Comparison of ENCODE assay signal across 16 cellular contexts in the genomic region with DNA sequence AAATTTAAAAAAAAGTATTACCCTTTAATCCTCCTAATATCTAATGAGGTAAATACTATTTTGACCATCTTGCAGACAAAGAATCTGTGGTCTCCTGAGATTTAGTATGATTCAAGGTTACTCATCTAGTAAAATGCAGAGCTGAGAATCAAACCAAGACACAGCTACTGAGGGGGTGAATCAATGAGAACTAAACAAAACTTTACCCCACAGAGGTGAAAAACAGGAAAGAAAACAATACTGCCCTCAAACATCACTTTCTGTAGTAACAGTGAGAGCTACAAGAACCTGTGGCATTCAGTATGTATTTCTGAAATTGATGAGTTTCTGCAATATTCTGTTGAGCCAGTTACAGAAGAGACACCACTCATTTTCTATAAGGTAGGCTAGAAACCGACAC.
A peak's percentile ranks its signal among the peaks of the same experiment; 100 is the strongest.
DNase-seq lines count a peak whose midpoint lies in the region; ATAC-seq, FAIRE-seq and TF ChIP-seq lines count a peak whose summit lies in the region.
"Had no signal": no experiment of that assay in that cellular context is flagged by ENCODE, and none has a peak within 500 bp of the region (broad histone marks: within the 10 kb centered on the region; RNA-seq: fewer than 3 reads in every experiment).

No MANE protein-coding gene starts in this region.

- H3K9ac ChIP-seq in IMR-90 (ENCODE audit: low read depth, low read length), result no peak overlapping the region
- H3K9ac ChIP-seq in endothelial cell of umbilical vein (replicated peaks; ENCODE audit: extremely low read depth, insufficient read depth, low read length), result no peak overlapping the region
- H3K9ac ChIP-seq in smooth muscle cell (ENCODE audit: low read depth), result no peak overlapping the region

- H3F3A ChIP-seq in smooth muscle cell (ENCODE audit: low read depth), result peaks cover 5% of the 10 kb centered on the region

- POLR2A ChIA-PET in IMR-90 (lab: Charles Lee; ENCODE audit: unreplicated experiment), result no interaction called here
- POLR2A ChIA-PET in endothelial cell of umbilical vein (lab: Charles Lee), result no interaction called here

- in situ Hi-C loops in IMR-90 (cut with MboI; ENCODE audit: low sequenced_read_pairs), result no loop called here

- no peaks in the 10 kb centered on the region for H3K27me3 ChIP-seq in IMR-90 (ENCODE audit: control insufficient read depth, insufficient read depth, low read length)
- no peaks in the 10 kb centered on the region for H3K27me3 ChIP-seq in endothelial cell of umbilical vein (ENCODE audit: control insufficient read depth in 2 of 2, insufficient read depth in 2 of 2, low read length in 2 of 2)
- H3K27me3 ChIP-seq in smooth muscle cell (ENCODE audit: low read depth), result no peaks in the 10 kb centered on the region
- H3K27me3 ChIP-seq: colonic mucosa had no signal

- H3K27ac Mint-ChIP-seq in activated naive CD4-positive, alpha-beta T cell treated with anti-CD3 and anti-CD28 coated beads, Interleukin-2, amount 50 U/mL, for 72 hours, result no peak overlapping the region
- peak overlapping the region; percentile 75 for H3K27ac Mint-ChIP-seq in stimulated activated memory B cell treated with anti-CD40 and anti-IgM and Interleukin-4, amounts not matched to agents 10 μg/mL and 1 μg/mL and 100 μg/mL, for 72 hours
- H3K27ac Mint-ChIP-seq: nephron had no signal

- H3K79me1 ChIP-seq in IMR-90 (ENCODE audit: low read depth in 1 of 2, low read length in 2 of 2), result peaks cover 3 to 39% of the 10 kb centered on the region in 2 experiments

- H3K9me1 ChIP-seq in IMR-90 (ENCODE audit: insufficient read depth, low read length) (peaks cover 10% of the 10 kb centered on the region), endothelial cell of umbilical vein (replicated peaks; ENCODE audit: control insufficient read depth, extremely low read depth, insufficient read depth, low read length) (no peaks in the 10 kb centered on the region)

- TF ChIP-seq CTCF in IMR-90 (conservative IDR thresholded peaks at IDR 0.05; ENCODE audit: low read depth, low read length) (no peak), endothelial cell of umbilical vein (IDR thresholded peaks at IDR 0.05; ENCODE audit: extremely low read depth in 1 of 2, insufficient read depth in 1 of 2, low read depth in 1 of 2, low read length in 2 of 2) (no peak), smooth muscle cell (IDR thresholded peaks at IDR 0.05; ENCODE audit: borderline replicate concordance, insufficient read depth, poor library complexity, severe bottlenecking) (no peak)

- H3K36me3 Mint-ChIP-seq in activated naive CD4-positive, alpha-beta T cell treated with anti-CD3 and anti-CD28 coated beads, Interleukin-2, amount 50 U/mL, for 72 hours, result peaks cover 7 to 17% of the 10 kb centered on the region in 2 donors
- peaks cover 31% of the 10 kb centered on the region for H3K36me3 Mint-ChIP-seq in stimulated activated memory B cell treated with anti-CD40 and anti-IgM and Interleukin-4, amounts not matched to agents 10 μg/mL and 1 μg/mL and 100 μg/mL, for 72 hours

- no peak overlapping the region for H4K91ac ChIP-seq in IMR-90 (ENCODE audit: insufficient read depth, low read depth, low read length)

- no CpG with 5 or more reads among the region's 1 CpG for WGBS in IMR-90 (ENCODE audit: extremely low coverage in 2 of 2, insufficient read length in 1 of 2), 2 experiments
- 100% methylated on average over 1 of the region's 1 CpG for WGBS in smooth muscle cell (ENCODE audit: low lambda C conversion rate)

- H3K79me2 ChIP-seq in endothelial cell of umbilical vein (ENCODE audit: control insufficient read depth, insufficient read depth, low read length), result peaks cover 31% of the 10 kb centered on the region
- H3K79me2 ChIP-seq in smooth muscle cell (ENCODE audit: low read depth), result peaks cover 3% of the 10 kb centered on the region

- H2BK15ac ChIP-seq in IMR-90 (ENCODE audit: low read depth, low read length), result no peak overlapping the region

- CTCF ChIA-PET in IMR-90 (lab: Yijun Ruan, JAX) (no interaction called here), endothelial cell of umbilical vein (lab: Charles Lee) (interaction anchor here (0.8 to 1.0 kb wide), 2 partner anchors 13 to 87 kb away, joined by 3 read pairs; no protein-coding TSS in a partner anchor)

- H2AK9ac ChIP-seq in IMR-90 (replicated peaks; ENCODE audit: low read depth, low read length, poor library complexity), result peak overlapping the region; percentile 67

- intact Hi-C loops in IMR-90 (cut with micrococcal nuclease) (loop anchor here (10.0 kb wide), 1 partner anchor 804 kb away; no protein-coding TSS in a partner anchor), endothelial cell of umbilical vein (cut with micrococcal nuclease) (no loop called here)

- no peak for DNase-seq in activated naive CD4-positive, alpha-beta T cell treated with anti-CD3 and anti-CD28 coated beads, Interleukin-2, amount 50 U/mL, for 72 hours (ENCODE audit: low spot score in 2 of 2)
- no peak for DNase-seq in activated naive CD4-positive, alpha-beta T cell (lab: John Stamatoyannopoulos, UW)
- DNase-seq in IMR-90 (peak; percentile 79), endothelial cell of umbilical vein (ENCODE audit: low read depth, low spot score) (no peak), HuH-7.5 (ENCODE audit: low spot score) (no peak), smooth muscle cell (lab: John Stamatoyannopoulos, UW; ENCODE audit: unreplicated experiment) (no peak)
- DNase-seq: activated naive CD4-positive, alpha-beta T cell treated with anti-CD3 and anti-CD28 coated beads, Interleukin-2, amount 50 U/mL, for 16 hours; colonic mucosa; NCI-H187 treated with DMSO at 0.1 percent for 48 hours; small intestine; T-helper 1 cell had no signal

- H3K14ac ChIP-seq in IMR-90 (replicated peaks; ENCODE audit: low read depth, low read length), result no peak overlapping the region

- H3K23ac ChIP-seq in IMR-90 (ENCODE audit: low read depth, low read length), result peak overlapping the region; percentile 63; the same call in 1 of the 2 replicates

- H3K18ac ChIP-seq in IMR-90 (ENCODE audit: low read depth, low read length), result no peak overlapping the region

- no peaks in the 10 kb centered on the region for H3K27me3 Mint-ChIP-seq in stimulated activated memory B cell treated with anti-CD40 and anti-IgM and Interleukin-4, amounts not matched to agents 10 μg/mL and 1 μg/mL and 100 μg/mL, for 72 hours

- no peak overlapping the region for H4K8ac ChIP-seq in IMR-90 (ENCODE audit: low read depth in 2 of 2, low read length in 2 of 2)

- H3K4me3 ChIP-seq in IMR-90 (ENCODE audit: insufficient read depth, low read depth, low read length) (no peak overlapping the region), endothelial cell of umbilical vein (replicated peaks in 1 of 3; ENCODE audit: insufficient read depth in 1 of 3, low read depth in 1 of 3, low read length in 3 of 3) (no peak overlapping the region), smooth muscle cell (no peak overlapping the region)
- H3K4me3 ChIP-seq: colonic mucosa had no signal

- H3K9me3 Mint-ChIP-seq in activated naive CD4-positive, alpha-beta T cell treated with anti-CD3 and anti-CD28 coated beads, Interleukin-2, amount 50 U/mL, for 72 hours, result no peaks in the 10 kb centered on the region
- H3K9me3 Mint-ChIP-seq in stimulated activated memory B cell treated with anti-CD40 and anti-IgM and Interleukin-4, amounts not matched to agents 10 μg/mL and 1 μg/mL and 100 μg/mL, for 72 hours, result no peaks in the 10 kb centered on the region
- H3K9me3 Mint-ChIP-seq: nephron had no signal

- no peak overlapping the region for H2AK5ac ChIP-seq in IMR-90 (ENCODE audit: low read depth, low read length)

- H4K5ac ChIP-seq in IMR-90 (ENCODE audit: low read depth, low read length), result no peak overlapping the region

- H3K4me1 ChIP-seq in IMR-90 (ENCODE audit: control insufficient read depth, insufficient read depth, low read length) (peaks cover 3% of the 10 kb centered on the region), endothelial cell of umbilical vein (ENCODE audit: control insufficient read depth, extremely low read depth, insufficient read depth, low read length) (peaks cover 59% of the 10 kb centered on the region), smooth muscle cell (ENCODE audit: low read depth) (no peaks in the 10 kb centered on the region)
- H3K4me1 ChIP-seq: colonic mucosa had no signal

- no peak for FAIRE-seq in endothelial cell of umbilical vein (lab: Jason Lieb, UNC)
- FAIRE-seq: frontal cortex, G401.6, small intestine had no signal

- no peak overlapping the region for H3K27ac ChIP-seq in IMR-90 (ENCODE audit: insufficient read depth, low read length)
- H3K27ac ChIP-seq in endothelial cell of umbilical vein (ENCODE audit: insufficient read depth, low read depth, low read length), result peak overlapping the region; percentile 98
- no peak overlapping the region for H3K27ac ChIP-seq in smooth muscle cell (ENCODE audit: low read depth)
- H3K27ac ChIP-seq: colonic mucosa had no signal

- no peak overlapping the region for H3K4me3 Mint-ChIP-seq in stimulated activated memory B cell treated with anti-CD40 and anti-IgM and Interleukin-4, amounts not matched to agents 10 μg/mL and 1 μg/mL and 100 μg/mL, for 72 hours
- H3K4me3 Mint-ChIP-seq: nephron had no signal

- H2AFZ ChIP-seq in IMR-90 (replicated peaks; ENCODE audit: low read length, poor library complexity), result no peak overlapping the region
- H2AFZ ChIP-seq in endothelial cell of umbilical vein (ENCODE audit: low read depth, low read length), result no peak overlapping the region
- H2AFZ ChIP-seq in smooth muscle cell (ENCODE audit: low read depth), result no peak overlapping the region

- no peak overlapping the region for H2BK20ac ChIP-seq in IMR-90 (ENCODE audit: low read depth, low read length)

- no peak overlapping the region for H3K4ac ChIP-seq in IMR-90 (ENCODE audit: low read depth, low read length)

- dilution Hi-C loops in IMR-90 (cut with HindIII; ENCODE audit: low sequenced_read_pairs, unreplicated experiment), result no loop called here
- dilution Hi-C loops in endothelial cell of umbilical vein (cut with MboI; ENCODE audit: extremely low pct_ligation_motif_present, low sequenced_read_pairs), result no loop called here

- no peak overlapping the region for H3K56ac ChIP-seq in IMR-90 (ENCODE audit: extremely low read depth, insufficient read depth, low read length)

- H3K4me1 Mint-ChIP-seq in stimulated activated memory B cell treated with anti-CD40 and anti-IgM and Interleukin-4, amounts not matched to agents 10 μg/mL and 1 μg/mL and 100 μg/mL, for 72 hours, result peaks cover 38% of the 10 kb centered on the region
- H3K4me1 Mint-ChIP-seq: nephron had no signal

- TF ChIP-seq POLR2A in IMR-90 (IDR thresholded peaks at IDR 0.05; ENCODE audit: low read depth, low read length) (no peak), endothelial cell of umbilical vein (IDR thresholded peaks at IDR 0.05; ENCODE audit: low read depth, low read length) (no peak)

- H3K4me2 ChIP-seq in IMR-90 (ENCODE audit: low read depth, low read length) (no peak overlapping the region), endothelial cell of umbilical vein (ENCODE audit: insufficient read depth, low read length) (no peak overlapping the region), smooth muscle cell (no peak overlapping the region)

- H2BK5ac ChIP-seq in IMR-90 (ENCODE audit: low read depth, low read length, poor library complexity, severe bottlenecking), result no peak overlapping the region

- BruUV-seq in IMR-90 (replicated peaks; lab: Mats Ljungman, UMichigan) (no TSS peak), endothelial cell of umbilical vein (replicated peaks; lab: Mats Ljungman, UMichigan) (no TSS peak)

- no peaks in the 10 kb centered on the region for H3K9me3 ChIP-seq in IMR-90 (ENCODE audit: control insufficient read depth, insufficient read depth, low read length)
- no peaks in the 10 kb centered on the region for H3K9me3 ChIP-seq in endothelial cell of umbilical vein (replicated peaks; ENCODE audit: control insufficient read depth, insufficient read depth, low read length)
- no peaks in the 10 kb centered on the region for H3K9me3 ChIP-seq in smooth muscle cell (replicated peaks; ENCODE audit: low read depth)
- H3K9me3 ChIP-seq: colonic mucosa had no signal

- H4K20me1 ChIP-seq in IMR-90 (ENCODE audit: insufficient read depth, low read length) (peaks cover 14% of the 10 kb centered on the region; the same call in 1 of the 2 replicates), endothelial cell of umbilical vein (replicated peaks; ENCODE audit: control insufficient read depth, extremely low read depth, insufficient read depth, low read length) (no peaks in the 10 kb centered on the region), smooth muscle cell (ENCODE audit: low read depth) (peaks cover 27% of the 10 kb centered on the region)

- TF ChIP-seq RAD21 in IMR-90 (IDR thresholded peaks at IDR 0.05; ENCODE audit: low read length), result peak; percentile 17; the same call in 1 of the 2 replicates

- peak; percentile 11 to 56 for ATAC-seq in activated naive CD4-positive, alpha-beta T cell treated with anti-CD3 and anti-CD28 coated beads, Interleukin-2, amount 50 U/mL, for 72 hours
- ATAC-seq in IMR-90 (ENCODE audit: low read depth) (peak; percentile 66), HG02798 (IDR thresholded peaks at IDR 0.05; ENCODE audit: poor library complexity, unreplicated experiment) (no peak)
- ATAC-seq in stimulated activated memory B cell treated with anti-CD40 and anti-IgM and Interleukin-4, amounts not matched to agents 10 μg/mL and 1 μg/mL and 100 μg/mL, for 72 hours, result no peak

- H3K36me3 ChIP-seq in IMR-90 (ENCODE audit: control insufficient read depth, insufficient read depth, low read length) (peaks cover 17% of the 10 kb centered on the region), endothelial cell of umbilical vein (ENCODE audit: control insufficient read depth in 2 of 2, extremely low read depth in 1 of 2, insufficient read depth in 2 of 2, low read length in 2 of 2) (peaks cover 7 to 10% of the 10 kb centered on the region in 2 experiments), smooth muscle cell (ENCODE audit: low read depth) (peaks cover 3% of the 10 kb centered on the region)
- H3K36me3 ChIP-seq: colonic mucosa had no signal

- H2BK120ac ChIP-seq in IMR-90 (ENCODE audit: low read depth, low read length), result no peak overlapping the region

Comparison
In these comparisons a context has a peak if more than half of its experiments do, and no peak if none do; other contexts are left out.
1. ATAC-seq: peak in activated naive CD4-positive, alpha-beta T cell treated with anti-CD3 and anti-CD28 coated beads, Interleukin-2, amount 50 U/mL, for 72 hours (2 of 2) and IMR-90 (single experiment); none in stimulated activated memory B cell treated with anti-CD40 and anti-IgM and Interleukin-4, amounts not matched to agents 10 μg/mL and 1 μg/mL and 100 μg/mL, for 72 hours (single experiment) and HG02798 (single experiment).